10 cellular contexts compared by ENCODE assay signal in the genomic region with DNA sequence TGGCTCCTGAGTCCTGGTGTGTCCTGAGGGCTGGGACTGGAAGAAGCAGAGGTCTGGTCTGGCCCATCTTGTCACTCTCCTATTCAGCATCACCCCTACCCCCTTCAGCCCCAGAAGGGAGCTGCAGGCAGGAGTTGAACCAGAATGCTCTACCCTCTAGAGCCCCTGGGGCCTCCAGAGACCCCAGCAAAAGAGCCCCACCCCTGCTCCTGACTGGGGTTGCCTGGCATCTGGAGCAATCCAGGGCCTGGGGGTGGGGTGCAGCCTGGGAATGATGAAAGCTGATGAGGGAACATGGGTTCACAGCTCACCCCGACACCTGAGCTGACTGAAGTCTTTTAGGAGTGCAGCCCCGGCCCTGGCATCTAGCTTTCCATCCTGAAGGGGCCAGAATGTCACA. TPM values are rescaled to one million over a fixed set of nuclear protein-coding genes. Genes with fewer than 3 reads are reported as not detected.
DNase-seq lines count a peak whose midpoint lies in the region; ATAC-seq and TF ChIP-seq lines count a peak whose summit lies in the region.
"Had no signal": no experiment of that assay in that cellular context is flagged by ENCODE, and none has a peak within 500 bp of the region (broad histone marks: within the 10 kb centered on the region; RNA-seq: fewer than 3 reads in every experiment).

No MANE protein-coding gene starts in this region.

- H3K56ac ChIP-seq in mesendoderm (ENCODE audit: low read length): peak overlapping the region; percentile 8

- ATAC-seq in heart left ventricle: no peak

- H3K79me2 ChIP-seq in mesendoderm (ENCODE audit: control insufficient read depth, insufficient read depth, low read length): no peaks in the 10 kb centered on the region

- no peak overlapping the region for H4K5ac ChIP-seq in mesendoderm (ENCODE audit: low read length)

- no peak for TF ChIP-seq POLR2A in heart left ventricle (IDR thresholded peaks at IDR 0.05)

- H3K9me3 ChIP-seq in right atrium auricular region (no peaks in the 10 kb centered on the region), heart left ventricle (no peaks in the 10 kb centered on the region)
- H3K9me3 ChIP-seq: suprapubic skin had no signal

- DNase-seq in right atrium auricular region (ENCODE audit: low spot score): no peak
- DNase-seq in heart left ventricle: no peak
- no peak for DNase-seq in activated CD4-positive, alpha-beta memory T cell treated with anti-CD3 and anti-CD28 coated beads for 36 hours
- DNase-seq in mesendoderm: no peak
- no peak for DNase-seq in type B pancreatic cell (ENCODE audit: extremely low spot score, unreplicated experiment)
- no peak for DNase-seq in inferior parietal cortex (ENCODE audit: extremely low spot score)
- DNase-seq in GM13977 (ENCODE audit: low spot score): no peak
- DNase-seq in NCI-H2081 treated with DMSO at 0.1 percent for 48 hours (lab: John Stamatoyannopoulos, UW): no peak

- no peaks in the 10 kb centered on the region for H3K27me3 Mint-ChIP-seq in activated CD4-positive, alpha-beta memory T cell treated with anti-CD3 and anti-CD28 coated beads for 36 hours
- H3K27me3 Mint-ChIP-seq in type B pancreatic cell: no peaks in the 10 kb centered on the region

- no peak overlapping the region for H2AK5ac ChIP-seq in mesendoderm (ENCODE audit: low read length)

- no peak overlapping the region for H3K4ac ChIP-seq in mesendoderm (ENCODE audit: low read depth, low read length)

- H3K27ac ChIP-seq in right atrium auricular region: peak overlapping the region; percentile 36 to 67
- peak overlapping the region in 5 of 12 donors; percentile 24 to 66 (median 37) for H3K27ac ChIP-seq in heart left ventricle
- no peak overlapping the region for H3K27ac ChIP-seq in mesendoderm (ENCODE audit: low read depth, low read length)
- H3K27ac ChIP-seq: suprapubic skin had no signal

- H3K4me1 Mint-ChIP-seq in activated CD4-positive, alpha-beta memory T cell treated with anti-CD3 and anti-CD28 coated beads for 36 hours (ENCODE audit: low read depth): peaks cover 36% of the 10 kb centered on the region
- H3K4me1 Mint-ChIP-seq in type B pancreatic cell (ENCODE audit: unreplicated experiment): peaks cover 20% of the 10 kb centered on the region

- in situ Hi-C loops in GM13977 (cut with MboI; ENCODE audit: low pct_unique_long_range_greater_than_20kb, low sequenced_read_pairs, unreplicated experiment): loop anchor here (10.0 kb wide), 1 partner anchor 243 kb away; no protein-coding TSS in a partner anchor

- WGBS in heart left ventricle, 4 donors: 68 to 91% (median 83%) methylated on average over 2 of the region's 2 CpGs
- no CpG with 5 or more reads among the region's 2 CpGs for WGBS in mesendoderm (ENCODE audit: extremely low coverage, insufficient coverage, low lambda C conversion rate)

- H3K18ac ChIP-seq in mesendoderm (ENCODE audit: low read length): no peak overlapping the region

- TF ChIP-seq CTCF in right atrium auricular region (IDR thresholded peaks at IDR 0.05) (no peak), heart left ventricle (IDR thresholded peaks at IDR 0.05) (no peak), type B pancreatic cell (conservative IDR thresholded peaks at IDR 0.05) (no peak), GM13977 (IDR thresholded peaks at IDR 0.05; ENCODE audit: extremely low read depth, insufficient read depth, missing control alignments) (no peak)

- no peak overlapping the region for H3K23ac ChIP-seq in mesendoderm (ENCODE audit: low read length)

- H2BK5ac ChIP-seq in mesendoderm (ENCODE audit: low read length): no peak overlapping the region

- H3K4me3 Mint-ChIP-seq in activated CD4-positive, alpha-beta memory T cell treated with anti-CD3 and anti-CD28 coated beads for 36 hours: no peak overlapping the region
- H3K4me3 Mint-ChIP-seq in type B pancreatic cell: no peak overlapping the region
- H3K4me3 Mint-ChIP-seq: CD8-positive, alpha-beta T cell had no signal

- no peaks in the 10 kb centered on the region for H3K9me3 Mint-ChIP-seq in activated CD4-positive, alpha-beta memory T cell treated with anti-CD3 and anti-CD28 coated beads for 36 hours
- no peaks in the 10 kb centered on the region for H3K9me3 Mint-ChIP-seq in type B pancreatic cell
- H3K9me3 Mint-ChIP-seq: CD8-positive, alpha-beta T cell had no signal

- H3K4me1 ChIP-seq in right atrium auricular region: peaks cover 0 to 16% of the 10 kb centered on the region in 2 donors
- H3K4me1 ChIP-seq in heart left ventricle: peaks cover 0 to 25% (median 14%) of the 10 kb centered on the region in 12 donors
- no peaks in the 10 kb centered on the region for H3K4me1 ChIP-seq in mesendoderm (ENCODE audit: control insufficient read depth, low read depth, low read length)

- CTCF ChIA-PET in activated CD4-positive, alpha-beta memory T cell treated with anti-CD3 and anti-CD28 coated beads for 36 hours (lab: Charles Lee): interaction anchor here (0.6 to 22.4 kb wide), 89 partner anchors 8 to 556 kb away, joined by 3 to 850 read pairs (median 5); a partner anchor contains a TSS

- POLR2A ChIA-PET in activated CD4-positive, alpha-beta memory T cell treated with anti-CD3 and anti-CD28 coated beads for 36 hours (lab: Charles Lee): interaction anchor here (1.1 to 2.9 kb wide), 7 partner anchors 31 to 252 kb away, joined by 4 to 11 read pairs (median 5); a partner anchor contains a TSS

- H3K27ac Mint-ChIP-seq in activated CD4-positive, alpha-beta memory T cell treated with anti-CD3 and anti-CD28 coated beads for 36 hours: peak overlapping the region; percentile 5
- H3K27ac Mint-ChIP-seq in type B pancreatic cell: peak overlapping the region; percentile 54

- intact Hi-C loops in heart left ventricle (cut with DNase I): loop anchor here (1.0 to 10.0 kb wide), 18 partner anchors 19 to 253 kb away; a partner anchor contains a TSS
- intact Hi-C loops in activated CD4-positive, alpha-beta memory T cell treated with anti-CD3 and anti-CD28 coated beads for 36 hours (cut with micrococcal nuclease): loop anchor here (1.0 to 2.0 kb wide), 9 partner anchors 31 to 297 kb away; a partner anchor contains a TSS

- H3K79me1 ChIP-seq in mesendoderm (ENCODE audit: low read length): no peaks in the 10 kb centered on the region

- H2BK15ac ChIP-seq in mesendoderm (replicated peaks; ENCODE audit: low read depth): no peak overlapping the region

- H3K36me3 ChIP-seq in right atrium auricular region (no peaks in the 10 kb centered on the region), heart left ventricle (peaks cover 0 to 62% (median 0%) of the 10 kb centered on the region in 9 donors), mesendoderm (ENCODE audit: control insufficient read depth, insufficient read depth, low read length) (no peaks in the 10 kb centered on the region)
- H3K36me3 ChIP-seq: suprapubic skin had no signal

- H3K9ac ChIP-seq in mesendoderm (ENCODE audit: low read length): no peak overlapping the region

- no peak overlapping the region for H2BK120ac ChIP-seq in mesendoderm (ENCODE audit: low read depth, low read length)

- H3K27me3 ChIP-seq in right atrium auricular region (no peaks in the 10 kb centered on the region), heart left ventricle (no peaks in the 10 kb centered on the region), mesendoderm (ENCODE audit: insufficient read depth, low read length, poor library complexity) (no peaks in the 10 kb centered on the region)
- H3K27me3 ChIP-seq: suprapubic skin had no signal

- H3K36me3 Mint-ChIP-seq in activated CD4-positive, alpha-beta memory T cell treated with anti-CD3 and anti-CD28 coated beads for 36 hours: no peaks in the 10 kb centered on the region
- no peaks in the 10 kb centered on the region for H3K36me3 Mint-ChIP-seq in type B pancreatic cell
- H3K36me3 Mint-ChIP-seq: CD8-positive, alpha-beta T cell had no signal

- no peak overlapping the region for H3K4me2 ChIP-seq in mesendoderm (ENCODE audit: low read length)

- no peak overlapping the region for H4K8ac ChIP-seq in mesendoderm (ENCODE audit: low read depth, low read length)

- H3K4me3 ChIP-seq in right atrium auricular region (no peak overlapping the region), heart left ventricle (no peak overlapping the region), mesendoderm (ENCODE audit: low read length) (no peak overlapping the region)
- H3K4me3 ChIP-seq: suprapubic skin had no signal

RNA-seq across cellular contexts. Expression of a gene that starts 12.2 kb away (rescaled TPM):
- total RNA-seq in right atrium auricular region (1 to 10 TPM; 4.9 to 8.0 TPM), heart left ventricle (10 to 100 TPM in 2 of 9 donors, 1 to 10 TPM in 7; 1.4 to 45.8 (median 4.9) TPM), type B pancreatic cell (ENCODE audit: low replicate concordance) (0.10 TPM in 1 of 2 replicates, not detected in the other)
- 1 to 10 TPM; 4.1 to 6.9 TPM for polyA plus RNA-seq in heart left ventricle
- under 1 TPM; 0.48 to 0.52 TPM for total RNA-seq in activated CD4-positive, alpha-beta memory T cell treated with anti-CD3 and anti-CD28 coated beads for 36 hours
- polyA plus RNA-seq in mesendoderm (2013, experiment 1 of 2): 0.18 TPM
- 0.20 TPM for polyA plus RNA-seq in mesendoderm (2013, experiment 2 of 2)

RNA-seq across cellular contexts. Expression of a gene that starts 31.6 kb away (rescaled TPM):
- total RNA-seq in right atrium auricular region (100 to 1,000 TPM; 155 to 259 TPM), heart left ventricle (100 to 1,000 TPM; 144 to 320 (median 193) TPM), type B pancreatic cell (ENCODE audit: low replicate concordance) (163 and 184 TPM in 2 replicates)
- polyA plus RNA-seq in heart left ventricle: 100 to 1,000 TPM; 104 to 367 TPM
- total RNA-seq in activated CD4-positive, alpha-beta memory T cell treated with anti-CD3 and anti-CD28 coated beads for 36 hours: 100 to 1,000 TPM; 109 to 114 TPM
- polyA plus RNA-seq in mesendoderm (2013, experiment 1 of 2): 117 TPM
- polyA plus RNA-seq in mesendoderm (2013, experiment 2 of 2): 118 TPM
